34 cellular contexts compared by ENCODE assay signal in the genomic region with DNA sequence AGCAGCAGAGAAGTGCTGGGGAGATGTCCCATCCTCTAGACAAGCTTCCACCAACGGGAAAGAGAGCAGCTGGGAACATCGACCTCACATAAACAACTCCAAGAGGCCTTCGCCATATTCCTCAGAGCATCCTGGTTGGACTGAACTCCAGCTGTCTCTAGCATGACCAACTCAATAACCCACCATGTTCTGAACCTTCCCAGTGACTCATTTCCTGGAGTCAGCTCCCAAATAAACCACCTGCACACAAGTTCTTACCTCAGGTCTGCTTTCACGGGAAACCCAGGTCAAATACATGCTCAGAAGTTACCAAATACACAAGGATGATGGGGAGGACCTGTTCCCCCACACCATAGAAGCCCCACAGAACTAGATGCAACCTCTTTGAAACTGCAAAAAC.
"Had no signal": no experiment of that assay in that cellular context is flagged by ENCODE, and none has a peak within 500 bp of the region (broad histone marks: within the 10 kb centered on the region; RNA-seq: fewer than 3 reads in every experiment).

No MANE protein-coding gene starts in this region.

- H3K4me3 Mint-ChIP-seq: activated CD4-positive, alpha-beta memory T cell treated with anti-CD3 and anti-CD28 coated beads for 36 hours; activated CD4-positive, alpha-beta T cell treated with anti-CD3 and anti-CD28 coated beads for 36 hours; activated CD4-positive, alpha-beta T cell treated with anti-CD3 and anti-CD28 coated beads, Interleukin-2, amount 10 ng/mL, durations not matched to agents 24 days and 14 days; activated CD8-positive, alpha-beta memory T cell treated with anti-CD3 and anti-CD28 coated beads, Interleukin-2, amount 10 ng/mL, durations not matched to agents 7 days and 5 days; activated CD8-positive, alpha-beta T cell treated with anti-CD3 and anti-CD28 coated beads, Interleukin-2, amount 10 ng/mL, durations not matched to agents 7 days and 5 days; activated naive CD4-positive, alpha-beta T cell treated with anti-CD3 and anti-CD28 coated beads, Interleukin-2, amount 10 ng/mL, durations not matched to agents 7 days and 5 days; activated naive CD8-positive, alpha-beta T cell treated with anti-CD3 and anti-CD28 coated beads, Interleukin-2, amount 10 ng/mL, durations not matched to agents 7 days and 5 days; activated T-helper 1 cell treated with anti-CD3 and anti-CD28 coated beads, Interleukin-12 subunit alpha, Interleukin-12 subunit beta, Interleukin-2, Interleukin-4 antibody, amounts not matched to agents 30 ng/mL and 10 ng/mL and 1 ng/mL, durations not matched to agents 14 hours and 24 hours and 36 hours; effector memory CD8-positive, alpha-beta T cell; T-helper 17 cell; T-helper 2 cell treated with Interferon-gamma antibody and Interleukin-4, amounts not matched to agents 5 μg/mL and 100 μg/mL, for 36 hours had no signal

- H3K9me3 Mint-ChIP-seq: activated naive CD8-positive, alpha-beta T cell treated with anti-CD3 and anti-CD28 coated beads, Interleukin-2, amount 10 ng/mL, durations not matched to agents 7 days and 5 days had no signal

- H3K4me1 ChIP-seq: esophagus squamous epithelium, gastroesophageal sphincter had no signal

- H3K4me1 Mint-ChIP-seq: activated CD4-positive, alpha-beta T cell treated with anti-CD3 and anti-CD28 coated beads for 36 hours; activated CD8-positive, alpha-beta memory T cell treated with anti-CD3 and anti-CD28 coated beads, Interleukin-2, amount 10 ng/mL, durations not matched to agents 7 days and 5 days; activated naive CD4-positive, alpha-beta T cell treated with anti-CD3 and anti-CD28 coated beads, Interleukin-2, amount 10 ng/mL, durations not matched to agents 7 days and 5 days; activated naive CD8-positive, alpha-beta T cell treated with anti-CD3 and anti-CD28 coated beads, Interleukin-2, amount 10 ng/mL, durations not matched to agents 7 days and 5 days; T-helper 17 cell had no signal

- H3K27ac Mint-ChIP-seq: activated CD4-positive, alpha-beta memory T cell treated with anti-CD3 and anti-CD28 coated beads for 36 hours; activated CD4-positive, alpha-beta T cell treated with anti-CD3 and anti-CD28 coated beads for 36 hours; activated CD4-positive, alpha-beta T cell treated with anti-CD3 and anti-CD28 coated beads, Interleukin-2, amount 10 ng/mL, durations not matched to agents 24 days and 14 days; activated CD8-positive, alpha-beta memory T cell treated with anti-CD3 and anti-CD28 coated beads, Interleukin-2, amount 10 ng/mL, durations not matched to agents 7 days and 5 days; activated CD8-positive, alpha-beta T cell treated with anti-CD3 and anti-CD28 coated beads, Interleukin-2, amount 10 ng/mL, durations not matched to agents 7 days and 5 days; activated naive CD4-positive, alpha-beta T cell treated with anti-CD3 and anti-CD28 coated beads, Interleukin-2, amount 10 ng/mL, durations not matched to agents 7 days and 5 days; activated naive CD4-positive, alpha-beta T cell treated with anti-CD3 and anti-CD28 coated beads, Interleukin-2, amount 50 U/mL, for 72 hours; activated naive CD8-positive, alpha-beta T cell treated with anti-CD3 and anti-CD28 coated beads, Interleukin-2, amount 10 ng/mL, durations not matched to agents 7 days and 5 days; activated T-helper 1 cell treated with anti-CD3 and anti-CD28 coated beads, Interleukin-12 subunit alpha, Interleukin-12 subunit beta, Interleukin-2, Interleukin-4 antibody, amounts not matched to agents 30 ng/mL and 10 ng/mL and 1 ng/mL, durations not matched to agents 14 hours and 24 hours and 36 hours; effector memory CD8-positive, alpha-beta T cell; T-helper 17 cell; T-helper 2 cell treated with Interferon-gamma antibody and Interleukin-4, amounts not matched to agents 5 μg/mL and 100 μg/mL, for 36 hours had no signal

- DNase-seq: activated CD4-positive, alpha-beta memory T cell treated with anti-CD3 and anti-CD28 coated beads for 36 hours; activated CD4-positive, alpha-beta T cell treated with anti-CD3 and anti-CD28 coated beads for 36 hours; activated CD4-positive, alpha-beta T cell treated with anti-CD3 and anti-CD28 coated beads, Interleukin-2, amount 10 ng/mL, durations not matched to agents 24 days and 14 days; activated CD4-positive, CD25-positive, alpha-beta regulatory T cell; activated CD4-positive, CD25-positive, alpha-beta regulatory T cell treated with anti-CD3 and anti-CD28 coated beads, Interleukin-2, amount 50 U/mL, for 72 hours; activated CD8-positive, alpha-beta memory T cell treated with anti-CD3 and anti-CD28 coated beads, Interleukin-2, amount 10 ng/mL, durations not matched to agents 7 days and 5 days; activated CD8-positive, alpha-beta memory T cell treated with anti-CD3 and anti-CD28 coated beads, Interleukin-2, amount 50 U/mL, for 4 hours; activated CD8-positive, alpha-beta T cell treated with anti-CD3 and anti-CD28 coated beads, Interleukin-2, amount 10 ng/mL, durations not matched to agents 7 days and 5 days; activated gamma-delta T cell; activated naive CD4-positive, alpha-beta T cell; activated naive CD4-positive, alpha-beta T cell treated with anti-CD3 and anti-CD28 coated beads, Interleukin-2, amount 10 ng/mL, durations not matched to agents 7 days and 5 days; activated naive CD8-positive, alpha-beta T cell treated with anti-CD3 and anti-CD28 coated beads, Interleukin-2, amount 10 ng/mL, durations not matched to agents 7 days and 5 days; activated T-cell treated with anti-CD3 and anti-CD28 coated beads, Interleukin-2, amount 50 U/mL, for 1 hour; activated T-cell treated with anti-CD3 and anti-CD28 coated beads, Interleukin-2, amount 50 U/mL, for 48 hours; anterior cingulate cortex; brain microvascular endothelial cell; caudate nucleus; cortex of kidney; dermis blood vessel endothelial cell; effector CD4-positive, alpha-beta T cell; effector memory CD8-positive, alpha-beta T cell; erythroblast; esophagus squamous epithelium; foreskin melanocyte; SW 1271; T-helper 1 cell; T-helper 17 cell; T1000 had no signal

- H3K4me3 ChIP-seq: esophagus squamous epithelium, gastroesophageal sphincter had no signal

- H3K27me3 Mint-ChIP-seq: activated CD4-positive, alpha-beta memory T cell treated with anti-CD3 and anti-CD28 coated beads for 36 hours; activated CD4-positive, alpha-beta T cell treated with anti-CD3 and anti-CD28 coated beads for 36 hours; activated CD4-positive, alpha-beta T cell treated with anti-CD3 and anti-CD28 coated beads, Interleukin-2, amount 10 ng/mL, durations not matched to agents 24 days and 14 days; activated CD8-positive, alpha-beta memory T cell treated with anti-CD3 and anti-CD28 coated beads, Interleukin-2, amount 10 ng/mL, durations not matched to agents 7 days and 5 days; activated naive CD4-positive, alpha-beta T cell treated with anti-CD3 and anti-CD28 coated beads, Interleukin-2, amount 10 ng/mL, durations not matched to agents 7 days and 5 days; activated naive CD8-positive, alpha-beta T cell treated with anti-CD3 and anti-CD28 coated beads, Interleukin-2, amount 10 ng/mL, durations not matched to agents 7 days and 5 days; effector memory CD8-positive, alpha-beta T cell; T-helper 17 cell had no signal

- H3K36me3 ChIP-seq: brain microvascular endothelial cell, esophagus squamous epithelium, gastroesophageal sphincter had no signal

- FAIRE-seq: astrocyte, colon had no signal

- H3K36me3 Mint-ChIP-seq: activated CD4-positive, alpha-beta memory T cell treated with anti-CD3 and anti-CD28 coated beads for 36 hours; activated CD8-positive, alpha-beta memory T cell treated with anti-CD3 and anti-CD28 coated beads, Interleukin-2, amount 10 ng/mL, durations not matched to agents 7 days and 5 days; activated naive CD4-positive, alpha-beta T cell treated with anti-CD3 and anti-CD28 coated beads, Interleukin-2, amount 10 ng/mL, durations not matched to agents 7 days and 5 days; activated naive CD8-positive, alpha-beta T cell treated with anti-CD3 and anti-CD28 coated beads, Interleukin-2, amount 10 ng/mL, durations not matched to agents 7 days and 5 days had no signal

- H3K27me3 ChIP-seq: brain microvascular endothelial cell, esophagus squamous epithelium, gastroesophageal sphincter had no signal

- H3K27ac ChIP-seq: brain microvascular endothelial cell, esophagus squamous epithelium, gastroesophageal sphincter had no signal
